Comparison of ENCODE assay signal across 8 cellular contexts in genomic region chr16:66728117-66728787, GRCh38. TPM values are rescaled to one million over a fixed set of nuclear protein-coding genes. Genes with fewer than 3 reads are reported as not detected.
DNase-seq lines count a peak whose midpoint lies in the region; ATAC-seq and TF ChIP-seq lines count a peak whose summit lies in the region.

No MANE protein-coding gene starts in this region.

- peak; percentile 72 for DNase-seq in DMS53 (lab: John Stamatoyannopoulos, UW)
- peak; percentile 35 for DNase-seq in NCI-H82 treated with DMSO at 0.1 percent for 48 hours (lab: John Stamatoyannopoulos, UW; ENCODE audit: unreplicated experiment)
- DNase-seq in MCF 10A (ENCODE audit: unreplicated experiment): peak; percentile 63
- DNase-seq in immature natural killer cell: peak; percentile 30 to 57 (median 44)
- peak; percentile 93 for DNase-seq in superior temporal gyrus (ENCODE audit: extremely low spot score)
- no peak for DNase-seq in stimulated activated CD4-positive, alpha-beta T cell treated with anti-CD3 and anti-CD28 coated beads, Interleukin-4, amount 100 ng/mL, for 4 hours

- H3K36me3 Mint-ChIP-seq in MCF 10A (ENCODE audit: insufficient read depth, unreplicated experiment) (peaks cover 94% of the 10 kb centered on the region), immature natural killer cell (peaks cover 25 to 64% (median 33%) of the 10 kb centered on the region in 3 donors)

- H3K9me3 Mint-ChIP-seq in MCF 10A (ENCODE audit: unreplicated experiment): no peaks in the 10 kb centered on the region
- no peaks in the 10 kb centered on the region for H3K9me3 Mint-ChIP-seq in immature natural killer cell

- H3K4me3 Mint-ChIP-seq in MCF 10A (ENCODE audit: unreplicated experiment) (no peak overlapping the region), immature natural killer cell (no peak overlapping the region)

- peak; percentile 53 for TF ChIP-seq CTCF in MCF 10A (IDR thresholded peaks at IDR 0.05; ENCODE audit: unreplicated experiment)

- no TSS peak for BruUV-seq in MCF 10A (replicated peaks; lab: Mats Ljungman, UMichigan)

- POLR2A ChIA-PET in MCF 10A (lab: Yijun Ruan, JAX): interaction anchor here (0.8 to 1.8 kb wide), 5 partner anchors 13 to 166 kb away, joined by 3 to 6 read pairs (median 3); partner anchors contain the start of genes CMTM4 and DYNC1LI2

- H3K4me1 Mint-ChIP-seq in MCF 10A (ENCODE audit: insufficient read depth, unreplicated experiment) (peaks cover 7% of the 10 kb centered on the region), immature natural killer cell (peaks cover 1 to 7% of the 10 kb centered on the region in 2 donors)

- intact Hi-C loops in MCF 10A (cut with micrococcal nuclease): loop anchor here (1.0 kb wide), 1 partner anchor 140 kb away; no protein-coding TSS in a partner anchor

- CTCF ChIA-PET in MCF 10A (lab: Yijun Ruan, JAX): interaction anchor here (0.5 to 7.7 kb wide), 57 partner anchors 9 to 1814 kb away, joined by 3 to 68 read pairs (median 4); partner anchors contain the start of genes CMTM4 and DYNC1LI2

- H3K27me3 Mint-ChIP-seq in MCF 10A (ENCODE audit: insufficient read depth, unreplicated experiment) (no peaks in the 10 kb centered on the region), immature natural killer cell (ENCODE audit: low read depth in 3 of 3) (peaks cover 0 to 2% (median 2%) of the 10 kb centered on the region in 3 donors)

- ATAC-seq in HG03469 (IDR thresholded peaks at IDR 0.05; ENCODE audit: unreplicated experiment) (peak; percentile 42), HG02884 (IDR thresholded peaks at IDR 0.05; ENCODE audit: unreplicated experiment) (no peak)

- no peak overlapping the region for H3K27ac Mint-ChIP-seq in MCF 10A (ENCODE audit: low read depth, unreplicated experiment)
- H3K27ac Mint-ChIP-seq in immature natural killer cell: peak overlapping the region in 3 of 6 donors; percentile 4 to 69 (median 48)

RNA-seq across cellular contexts. Expression of gene DYNC1LI2, which starts 23.2 kb away (rescaled TPM):
- total RNA-seq in MCF 10A (2022): 97.7 and 106 TPM in 2 replicates
- 10 to 100 TPM; 15.3 to 41.1 (median 16.6) TPM for polyA plus RNA-seq in immature natural killer cell

RNA-seq across cellular contexts. Expression of gene CMTM4, which starts 31.7 kb away (rescaled TPM):
- total RNA-seq in MCF 10A (2022): 27.2 and 36.7 TPM in 2 replicates
- under 1 TPM in 1 of 3 donors, not detected in 2; 0.19 TPM for polyA plus RNA-seq in immature natural killer cell

Comparison
In these comparisons a context has a peak if more than half of its experiments do, and no peak if none do; other contexts are left out.
1. DNase-seq: peak in DMS53 (single experiment), NCI-H82 treated with DMSO at 0.1 percent for 48 hours (single experiment), MCF 10A (single experiment), immature natural killer cell (3 of 3) and superior temporal gyrus (single experiment); none in stimulated activated CD4-positive, alpha-beta T cell treated with anti-CD3 and anti-CD28 coated beads, Interleukin-4, amount 100 ng/mL, for 4 hours (0 of 2).